ENCODE assay signal across 24 cellular contexts in the genomic region with DNA sequence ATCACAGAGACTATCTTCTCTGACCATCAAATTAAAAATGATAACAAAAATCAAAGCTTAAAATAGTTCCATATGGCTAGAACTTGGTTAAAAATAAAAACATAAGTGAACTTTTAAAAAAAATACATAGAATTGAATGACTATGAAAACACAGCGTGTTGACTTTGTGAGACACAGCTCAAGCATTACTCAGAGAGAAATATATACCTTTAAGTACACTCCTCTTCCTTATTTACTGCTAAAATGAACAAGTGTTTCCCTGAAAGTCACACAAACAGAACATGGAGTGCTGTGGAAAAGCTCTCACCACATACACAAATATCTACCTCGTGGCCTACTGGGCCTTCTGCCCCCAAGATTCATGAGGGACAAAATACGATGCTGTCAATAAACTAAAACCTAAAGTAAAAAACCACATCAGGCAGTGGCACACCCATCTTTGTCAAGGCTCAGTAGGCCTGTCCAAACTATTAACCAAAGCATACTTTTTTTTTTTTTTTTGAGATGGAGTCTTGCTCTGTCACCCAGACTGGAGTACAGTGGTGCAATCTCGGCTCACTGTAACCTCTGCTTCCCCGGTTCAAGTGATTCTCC.
DNase-seq lines count a peak whose midpoint lies in the region; ATAC-seq lines count a peak whose summit lies in the region.
"Had no signal": no experiment of that assay in that cellular context is flagged by ENCODE, and none has a peak within 500 bp of the region (broad histone marks: within the 10 kb centered on the region; RNA-seq: fewer than 3 reads in every experiment).

No MANE protein-coding gene starts in this region.

- DNase-seq in glomerular visceral epithelial cell (ENCODE audit: extremely low spot score) (peak; percentile 25), C1 segment of cervical spinal cord (lab: John Stamatoyannopoulos, UW) (no peak), putamen (ENCODE audit: low spot score) (no peak), medulla oblongata (ENCODE audit: extremely low spot score) (no peak)
- DNase-seq: activated CD4-positive, alpha-beta T cell treated with anti-CD3 and anti-CD28 coated beads, Interleukin-2, amount 10 ng/mL, durations not matched to agents 24 days and 14 days; DMS 273 treated with DMSO at 0.1 percent for 48 hours; hippocampal formation; left ventricle myocardium inferior; MG63; naive thymus-derived CD8-positive, alpha-beta T cell; NCI-H1436 treated with DMSO at 0.1 percent for 48 hours; NCI-H2171; NCI-H524; ovary; right lobe of liver; T-helper 2 cell; uterus had no signal

- ATAC-seq in GM18867 (IDR thresholded peaks at IDR 0.05; ENCODE audit: unreplicated experiment): peak; percentile 77
- peak; percentile 59 for ATAC-seq in GM21717 (IDR thresholded peaks at IDR 0.05; ENCODE audit: unreplicated experiment)
- peak; percentile 49 for ATAC-seq in HG03196 (IDR thresholded peaks at IDR 0.05; ENCODE audit: unreplicated experiment)
- ATAC-seq in GM21367 (IDR thresholded peaks at IDR 0.05; ENCODE audit: unreplicated experiment): no peak
- ATAC-seq: activated naive CD4-positive, alpha-beta T cell treated with anti-CD3 and anti-CD28 coated beads, Interleukin-2, amount 50 U/mL, for 72 hours; activated T-helper 17 cell treated with anti-CD3 and anti-CD28 coated beads, Interleukin-2, amount 50 U/mL, for 72 hours; K562; naive thymus-derived CD8-positive, alpha-beta T cell; right lobe of liver had no signal
